ENCODE assay signal across 21 cellular contexts in genomic region chr4:57850141-57850540, GRCh38.
"Had no signal": no experiment of that assay in that cellular context is flagged by ENCODE, and none has a peak within 500 bp of the region (broad histone marks: within the 10 kb centered on the region; RNA-seq: fewer than 3 reads in every experiment).

No MANE protein-coding gene starts in this region.

- DNase-seq: dermis blood vessel endothelial cell; dorsolateral prefrontal cortex; effector CD4-positive, alpha-beta T cell; effector memory CD4-positive, alpha-beta T cell; foreskin fibroblast; foreskin melanocyte; gastrocnemius medialis; glutamatergic neuron; head of caudate nucleus; heart right ventricle; hippocampal formation; left cardiac atrium; left lung; left ventricle myocardium superior; lower lobe of right lung; mesenchymal stem cell; mucosa of descending colon; naive B cell had no signal

- H3K4me3 Mint-ChIP-seq: mesothelial cell of epicardium, naive B cell had no signal

- H3K27me3 ChIP-seq: dorsolateral prefrontal cortex, esophagus muscularis mucosa, gastrocnemius medialis, heart right ventricle, left lung had no signal

- H3K27me3 Mint-ChIP-seq: naive B cell had no signal

- H3K27ac ChIP-seq: coronary artery, dorsolateral prefrontal cortex, esophagus muscularis mucosa, gastrocnemius medialis, heart right ventricle, left lung, lower lobe of right lung had no signal

- H3K9me3 ChIP-seq: esophagus muscularis mucosa, gastrocnemius medialis, left lung, lower lobe of right lung, mucosa of descending colon had no signal

- H3K4me3 ChIP-seq: coronary artery, dorsolateral prefrontal cortex, esophagus muscularis mucosa, gastrocnemius medialis, heart right ventricle, left lung, lower lobe of right lung, mucosa of descending colon had no signal

- H3K27ac Mint-ChIP-seq: mesothelial cell of epicardium, naive B cell had no signal

- H3K36me3 Mint-ChIP-seq: mesothelial cell of epicardium, naive B cell had no signal

- H3K4me1 ChIP-seq: gastrocnemius medialis, left lung, lower lobe of right lung had no signal
